16 cellular contexts compared by ENCODE assay signal in the genomic region with DNA sequence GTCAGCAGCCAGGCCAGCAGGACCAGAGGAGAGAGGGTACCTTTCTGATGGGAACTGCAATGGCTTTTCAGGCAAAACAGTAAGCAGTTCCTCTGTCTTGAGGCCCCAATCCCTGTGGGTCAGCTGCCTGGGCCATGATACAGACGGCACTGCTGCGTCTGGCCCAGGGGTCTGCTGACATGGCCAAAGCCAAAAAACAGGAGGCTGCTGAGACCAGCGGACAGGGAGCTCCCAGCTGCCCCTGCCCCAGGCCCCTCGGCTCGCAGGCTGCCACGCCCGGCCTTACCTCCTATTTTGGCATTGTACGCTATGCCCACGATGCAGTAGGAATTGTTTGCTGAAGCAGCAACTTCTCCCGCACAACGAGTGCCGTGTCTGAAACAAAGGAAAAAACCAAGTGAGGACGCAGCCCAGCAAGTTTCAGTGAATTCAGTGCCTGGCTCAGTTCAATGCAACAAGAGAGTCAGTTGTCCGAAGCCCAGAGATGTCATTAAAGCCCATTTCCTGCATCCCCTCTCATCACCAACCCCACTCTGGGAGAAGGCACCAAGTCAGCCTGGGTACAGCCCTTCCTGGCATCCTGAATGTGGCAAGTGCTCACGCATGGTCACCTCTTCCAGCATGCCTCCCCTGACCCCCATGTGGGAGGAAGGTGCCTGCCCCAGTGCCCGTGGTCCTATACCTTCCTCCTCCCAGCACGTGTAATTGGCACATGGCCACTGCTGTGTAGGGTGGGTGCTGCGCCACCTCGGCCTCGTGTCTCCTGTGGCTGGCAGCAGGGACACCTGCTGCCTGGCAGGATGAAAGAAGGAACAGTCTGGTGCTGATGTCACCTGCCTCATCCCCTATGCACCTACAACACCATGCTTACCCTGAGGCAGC.
"Had no signal": no experiment of that assay in that cellular context is flagged by ENCODE, and none has a peak within 500 bp of the region (broad histone marks: within the 10 kb centered on the region; RNA-seq: fewer than 3 reads in every experiment).

No MANE protein-coding gene starts in this region.

- H3K4me1 ChIP-seq: body of pancreas, esophagus squamous epithelium, parathyroid adenoma, suprapubic skin had no signal

- H3K27ac ChIP-seq: body of pancreas, esophagus squamous epithelium, neutrophil, parathyroid adenoma, suprapubic skin, VCaP had no signal

- H3K9me3 ChIP-seq: body of pancreas, esophagus squamous epithelium, neutrophil, suprapubic skin had no signal

- H2AFZ ChIP-seq: parathyroid adenoma had no signal

- H3K4me3 ChIP-seq: body of pancreas, esophagus squamous epithelium, suprapubic skin had no signal

- H3K79me2 ChIP-seq: parathyroid adenoma had no signal

- H3K9ac ChIP-seq: parathyroid adenoma had no signal

- DNase-seq: activated CD4-positive, CD25-positive, alpha-beta regulatory T cell treated with anti-CD3 and anti-CD28 coated beads, Interleukin-2, amount 50 U/mL, for 72 hours; activated naive CD4-positive, alpha-beta T cell; activated T-cell treated with anti-CD3 and anti-CD28 coated beads, Interleukin-2, amount 50 U/mL, for 1 hour; body of pancreas; dermis blood vessel endothelial cell; effector memory CD8-positive, alpha-beta T cell; esophagus squamous epithelium; natural killer cell; stimulated activated CD4-positive, alpha-beta T cell treated with anti-CD3 and anti-CD28 coated beads, Interleukin-2, amount 100 ng/mL, for 24 hours; stimulated activated naive CD8-positive, alpha-beta T cell treated with anti-CD3 and anti-CD28 coated beads, Interleukin-15, Interleukin-2, amounts not matched to agents 100 U/mL and 50 U/mL, for 24 hours; trophoblast cell had no signal

- ATAC-seq: activated T-helper 17 cell treated with anti-CD3 and anti-CD28 coated beads, Interleukin-2, amount 50 U/mL, for 72 hours; body of pancreas; effector memory CD8-positive, alpha-beta T cell; natural killer cell; stimulated activated naive CD8-positive, alpha-beta T cell treated with anti-CD3 and anti-CD28 coated beads, Interleukin-15, Interleukin-2, amounts not matched to agents 100 U/mL and 50 U/mL, for 24 hours had no signal

- H3K27me3 ChIP-seq: body of pancreas had no signal

- H3K36me3 ChIP-seq: esophagus squamous epithelium, neutrophil, suprapubic skin had no signal
